9 cellular contexts compared by ENCODE assay signal in genomic region chr3:17070560-17070959, GRCh38.
DNase-seq lines count a peak whose midpoint lies in the region; ATAC-seq and TF ChIP-seq lines count a peak whose summit lies in the region.
"Had no signal": no experiment of that assay in that cellular context is flagged by ENCODE, and none has a peak within 500 bp of the region (broad histone marks: within the 10 kb centered on the region; RNA-seq: fewer than 3 reads in every experiment).

No MANE protein-coding gene starts in this region.

- POLR2A ChIA-PET in T-cell (lab: Charles Lee), result no interaction called here
- POLR2A ChIA-PET in Caco-2 (lab: Charles Lee), result interaction anchor here (0.5 kb wide), 1 partner anchor 12 kb away, joined by 12 read pairs; no protein-coding TSS in a partner anchor

- H3K27ac ChIP-seq in hepatocyte, result no peak overlapping the region
- H3K27ac ChIP-seq: BLaER1 had no signal

- no peak overlapping the region for H2AFZ ChIP-seq in hepatocyte

- H3K9me3 ChIP-seq in MG63, result no peaks in the 10 kb centered on the region
- H3K9me3 ChIP-seq in hepatocyte (ENCODE audit: low read depth), result no peaks in the 10 kb centered on the region
- no peaks in the 10 kb centered on the region for H3K9me3 ChIP-seq in Caco-2
- H3K9me3 ChIP-seq: BLaER1 had no signal

- no peak for TF ChIP-seq CTCF in AG10803 (conservative IDR thresholded peaks at IDR 0.05; ENCODE audit: low read length)
- no peak for TF ChIP-seq CTCF in hepatocyte (IDR thresholded peaks at IDR 0.05; ENCODE audit: poor library complexity)
- TF ChIP-seq CTCF in Caco-2 (IDR thresholded peaks at IDR 0.05; ENCODE audit: insufficient read depth in 1 of 2, low read depth in 1 of 2, low read length in 1 of 2, severe bottlenecking in 1 of 2, unreplicated experiment in 1 of 2), result no peak

- H3K36me3 ChIP-seq in MG63, result no peaks in the 10 kb centered on the region
- no peaks in the 10 kb centered on the region for H3K36me3 ChIP-seq in hepatocyte (replicated peaks; ENCODE audit: insufficient read depth, low read depth)
- no peaks in the 10 kb centered on the region for H3K36me3 ChIP-seq in Caco-2 (ENCODE audit: control insufficient read depth, insufficient read depth, low read length)

- BruUV-seq in Caco-2 (replicated peaks; lab: Mats Ljungman, UMichigan), result no TSS peak

- peaks cover 8% of the 10 kb centered on the region for H3K4me1 ChIP-seq in hepatocyte (ENCODE audit: insufficient read depth)
- no peaks in the 10 kb centered on the region for H3K4me1 ChIP-seq in Caco-2
- H3K4me1 ChIP-seq: BLaER1 had no signal

- no peaks in the 10 kb centered on the region for H3K27me3 ChIP-seq in MG63
- no peaks in the 10 kb centered on the region for H3K27me3 ChIP-seq in hepatocyte
- no peaks in the 10 kb centered on the region for H3K27me3 ChIP-seq in Caco-2 (replicated peaks; ENCODE audit: control insufficient read depth, insufficient read depth, low read length)
- H3K27me3 ChIP-seq: BLaER1 had no signal

- peak overlapping the region; percentile 30 for H3K4me2 ChIP-seq in hepatocyte
- H3K4me2 ChIP-seq: BLaER1 had no signal

- no peaks in the 10 kb centered on the region for H3K79me2 ChIP-seq in hepatocyte

- no peaks in the 10 kb centered on the region for H3K9me3 Mint-ChIP-seq in T-cell
- H3K9me3 Mint-ChIP-seq in Caco-2 (ENCODE audit: unreplicated experiment), result no peaks in the 10 kb centered on the region
- no peaks in the 10 kb centered on the region for H3K9me3 Mint-ChIP-seq in stimulated activated naive CD8-positive, alpha-beta T cell treated with anti-CD3 and anti-CD28 coated beads, Interleukin-15, amount 100 ng/mL, for 72 hours

- H3K4me3 Mint-ChIP-seq in T-cell, result no peak overlapping the region
- H3K4me3 Mint-ChIP-seq in Caco-2 (ENCODE audit: unreplicated experiment), result no peak overlapping the region
- H3K4me3 Mint-ChIP-seq in stimulated activated naive CD8-positive, alpha-beta T cell treated with anti-CD3 and anti-CD28 coated beads, Interleukin-15, amount 100 ng/mL, for 72 hours, result no peak overlapping the region

- no peak for ATAC-seq in T-cell (replicated peaks in 1 of 4)
- ATAC-seq in GM18517 (IDR thresholded peaks at IDR 0.05; ENCODE audit: unreplicated experiment), result no peak
- ATAC-seq in stimulated activated naive CD8-positive, alpha-beta T cell treated with anti-CD3 and anti-CD28 coated beads, Interleukin-15, amount 100 ng/mL, for 72 hours, result no peak

- H3K4me3 ChIP-seq in AG10803 (ENCODE audit: low read length), result no peak overlapping the region
- H3K4me3 ChIP-seq in MG63, result no peak overlapping the region
- no peak overlapping the region for H3K4me3 ChIP-seq in hepatocyte
- H3K4me3 ChIP-seq in Caco-2 (ENCODE audit: low read depth, low read length), result no peak overlapping the region
- H3K4me3 ChIP-seq: BLaER1 had no signal

- H3K36me3 Mint-ChIP-seq in T-cell, result peaks cover 57% of the 10 kb centered on the region
- H3K36me3 Mint-ChIP-seq in Caco-2 (ENCODE audit: insufficient read depth, unreplicated experiment), result no peaks in the 10 kb centered on the region

- no peaks in the 10 kb centered on the region for H4K20me1 ChIP-seq in hepatocyte (ENCODE audit: insufficient read depth, poor library complexity, severe bottlenecking)
- H4K20me1 ChIP-seq: BLaER1 had no signal

- H3K9me2 ChIP-seq in hepatocyte (replicated peaks; ENCODE audit: insufficient read depth), result no peaks in the 10 kb centered on the region

- H3K27me3 Mint-ChIP-seq in T-cell, result no peaks in the 10 kb centered on the region
- H3K27me3 Mint-ChIP-seq in Caco-2 (ENCODE audit: insufficient read depth, unreplicated experiment), result peaks cover 10% of the 10 kb centered on the region
- H3K27me3 Mint-ChIP-seq in stimulated activated naive CD8-positive, alpha-beta T cell treated with anti-CD3 and anti-CD28 coated beads, Interleukin-15, amount 100 ng/mL, for 72 hours, result no peaks in the 10 kb centered on the region

- DNase-seq in AG10803 (ENCODE audit: low read depth) (peak; percentile 42), MG63 (peak; percentile 74), T-cell (no peak), hepatocyte (ENCODE audit: low spot score) (no peak), Caco-2 (no peak), putamen (ENCODE audit: low spot score) (no peak)
- DNase-seq in stimulated activated naive CD8-positive, alpha-beta T cell treated with anti-CD3 and anti-CD28 coated beads, Interleukin-15, amount 100 ng/mL, for 72 hours, result no peak

- H3K4me1 Mint-ChIP-seq in T-cell, result peaks cover 55 to 61% (median 59%) of the 10 kb centered on the region in 3 donors
- no peaks in the 10 kb centered on the region for H3K4me1 Mint-ChIP-seq in Caco-2 (ENCODE audit: low read depth, unreplicated experiment)
- peaks cover 33% of the 10 kb centered on the region for H3K4me1 Mint-ChIP-seq in stimulated activated naive CD8-positive, alpha-beta T cell treated with anti-CD3 and anti-CD28 coated beads, Interleukin-15, amount 100 ng/mL, for 72 hours

- H3K27ac Mint-ChIP-seq in T-cell (peak overlapping the region; percentile 37 to 58), Caco-2 (ENCODE audit: unreplicated experiment) (no peak overlapping the region)
- no peak overlapping the region for H3K27ac Mint-ChIP-seq in stimulated activated naive CD8-positive, alpha-beta T cell treated with anti-CD3 and anti-CD28 coated beads, Interleukin-15, amount 100 ng/mL, for 72 hours

- CTCF ChIA-PET in T-cell (lab: Charles Lee), result no interaction called here
- CTCF ChIA-PET in Caco-2 (lab: Charles Lee), result no interaction called here

- intact Hi-C loops in Caco-2 (cut with micrococcal nuclease; ENCODE audit: unreplicated experiment), result no loop called here

- 28% methylated on average over 5 of the region's 5 CpGs for WGBS in hepatocyte (ENCODE audit: low lambda C conversion rate, missing lambda C conversion rate)

Comparison
In these comparisons a context has a peak if more than half of its experiments do, and no peak if none do; other contexts are left out.
1. DNase-seq: peak in AG10803 (single experiment) and MG63 (single experiment); none in T-cell (0 of 34), hepatocyte (single experiment), Caco-2 (0 of 2), putamen (single experiment) and stimulated activated naive CD8-positive, alpha-beta T cell treated with anti-CD3 and anti-CD28 coated beads, Interleukin-15, amount 100 ng/mL, for 72 hours (0 of 2).
2. H3K27ac Mint-ChIP-seq: peak in T-cell (2 of 2); none in Caco-2 (single experiment) and stimulated activated naive CD8-positive, alpha-beta T cell treated with anti-CD3 and anti-CD28 coated beads, Interleukin-15, amount 100 ng/mL, for 72 hours (0 of 2).